ENCODE assay signal across 23 cellular contexts in the genomic region with DNA sequence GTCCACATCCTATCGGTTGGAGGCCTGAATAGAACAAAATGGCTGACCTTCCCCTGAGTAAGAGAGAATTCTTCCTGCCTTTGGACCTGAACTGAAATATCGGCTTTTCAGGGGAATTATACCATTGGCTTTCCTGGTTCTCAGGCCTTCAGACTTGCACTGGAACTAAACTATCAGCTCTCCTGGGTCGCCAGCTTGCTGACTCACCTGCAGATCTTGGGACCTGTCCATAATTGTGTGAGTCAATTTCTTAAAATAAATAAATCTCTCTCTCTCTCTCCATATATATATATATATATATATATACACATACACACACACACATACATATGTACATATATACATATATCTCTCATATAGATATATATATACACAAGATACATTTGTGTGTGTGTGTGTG. TPM values are rescaled to one million over a fixed set of nuclear protein-coding genes. Genes with fewer than 3 reads are reported as not detected.
"Had no signal": no experiment of that assay in that cellular context is flagged by ENCODE, and none has a peak within 500 bp of the region (broad histone marks: within the 10 kb centered on the region; RNA-seq: fewer than 3 reads in every experiment).

No MANE protein-coding gene starts in this region.

- H3K27ac ChIP-seq: heart left ventricle, neutrophil, spleen, thoracic aorta, transverse colon had no signal

- ATAC-seq: effector memory CD8-positive, alpha-beta T cell; heart left ventricle; left colon; left ventricle myocardium superior; mucosa of descending colon; naive thymus-derived CD8-positive, alpha-beta T cell; sciatic nerve; stimulated activated naive B cell treated with anti-CD40 and anti-IgM and Interleukin-4, amounts not matched to agents 10 μg/mL and 1 μg/mL and 100 μg/mL, for 72 hours; stimulated activated naive CD8-positive, alpha-beta T cell treated with anti-CD3 and anti-CD28 coated beads, Interleukin-15, amount 100 ng/mL, for 72 hours had no signal

- H3K4me1 ChIP-seq: heart left ventricle, spleen, transverse colon had no signal

- H3K27me3 ChIP-seq: neutrophil, spleen, transverse colon had no signal

- H3K4me3 ChIP-seq: heart left ventricle, mucosa of descending colon, spleen, thoracic aorta, transverse colon had no signal

- DNase-seq: effector memory CD8-positive, alpha-beta T cell; heart left ventricle; hippocampal formation; left colon; left ventricle myocardium superior; mucosa of descending colon; naive thymus-derived CD8-positive, alpha-beta T cell; posterior cingulate gyrus; spleen; stimulated activated CD4-positive, alpha-beta T cell treated with anti-CD3 and anti-CD28 coated beads, Interleukin-15, amount 100 ng/mL, for 24 hours; stimulated activated CD4-positive, alpha-beta T cell treated with anti-CD3 and anti-CD28 coated beads, Interleukin-1b, Interleukin-23, amount 100 ng/mL, for 48 hours; stimulated activated CD4-positive, alpha-beta T cell treated with anti-CD3 and anti-CD28 coated beads, Interleukin-4, amount 100 ng/mL, for 4 hours; stimulated activated naive B cell treated with anti-CD40 and anti-IgM and Interleukin-4, amounts not matched to agents 10 μg/mL and 1 μg/mL and 100 μg/mL, for 72 hours; stimulated activated naive CD8-positive, alpha-beta T cell treated with anti-CD3 and anti-CD28 coated beads, Interleukin-15, amount 100 ng/mL, for 72 hours; substantia nigra; transverse colon had no signal

- H3K36me3 ChIP-seq: heart left ventricle, neutrophil, spleen, thoracic aorta, transverse colon had no signal

- H3K9me3 ChIP-seq: mucosa of descending colon, neutrophil, spleen, thoracic aorta, transverse colon had no signal

RNA-seq across cellular contexts. Expression of gene KCNK10, which starts 41.6 kb away (rescaled TPM):
- total RNA-seq: glomerular endothelial cell; left ventricle myocardium superior; lung microvascular endothelial cell; naive thymus-derived CD8-positive, alpha-beta T cell; sciatic nerve; skeletal muscle tissue; thoracic aorta; ureter had no signal
- polyA plus RNA-seq: naive thymus-derived CD8-positive, alpha-beta T cell had no signal
